39 cellular contexts compared by ENCODE assay signal in genomic region chr1:196808529-196809235, GRCh38. TPM values are rescaled to one million over a fixed set of nuclear protein-coding genes. Genes with fewer than 3 reads are reported as not detected.
"Had no signal": no experiment of that assay in that cellular context is flagged by ENCODE, and none has a peak within 500 bp of the region (broad histone marks: within the 10 kb centered on the region; RNA-seq: fewer than 3 reads in every experiment).

No MANE protein-coding gene starts in this region.

- H3K36me3 Mint-ChIP-seq: activated CD4-positive, alpha-beta memory T cell treated with anti-CD3 and anti-CD28 coated beads for 36 hours; activated naive CD4-positive, alpha-beta T cell treated with anti-CD3 and anti-CD28 coated beads, Interleukin-2, amount 10 ng/mL, durations not matched to agents 7 days and 5 days; activated naive CD4-positive, alpha-beta T cell treated with anti-CD3 and anti-CD28 coated beads, Interleukin-2, amount 50 U/mL, for 24 hours; activated naive CD8-positive, alpha-beta T cell; activated naive CD8-positive, alpha-beta T cell treated with anti-CD3 and anti-CD28 coated beads, Interleukin-2, amount 10 ng/mL, durations not matched to agents 7 days and 5 days; T-cell had no signal

- FAIRE-seq: astrocyte had no signal

- H3K4me1 ChIP-seq: body of pancreas, breast epithelium had no signal

- H3K27ac Mint-ChIP-seq: activated B cell treated with CpG ODN at 0.5 μM for 24 hours; activated CD4-positive, alpha-beta memory T cell treated with anti-CD3 and anti-CD28 coated beads for 36 hours; activated CD4-positive, alpha-beta T cell treated with anti-CD3 and anti-CD28 coated beads, Interleukin-2, amount 10 ng/mL, durations not matched to agents 24 days and 14 days; activated CD8-positive, alpha-beta T cell treated with anti-CD3 and anti-CD28 coated beads for 36 hours; activated naive CD4-positive, alpha-beta T cell treated with anti-CD3 and anti-CD28 coated beads, Interleukin-2, amount 10 ng/mL, durations not matched to agents 7 days and 5 days; activated naive CD4-positive, alpha-beta T cell treated with anti-CD3 and anti-CD28 coated beads, Interleukin-2, amount 50 U/mL, for 24 hours; activated naive CD8-positive, alpha-beta T cell; activated naive CD8-positive, alpha-beta T cell treated with anti-CD3 and anti-CD28 coated beads, Interleukin-2, amount 10 ng/mL, durations not matched to agents 7 days and 5 days; activated naive CD8-positive, alpha-beta T cell treated with anti-CD3 and anti-CD28 coated beads, Interleukin-2, amount 50 U/mL, for 24 hours; activated T-cell treated with anti-CD3 and anti-CD28 coated beads, Interleukin-2, amount 50 U/mL, for 72 hours; activated T-helper 1 cell treated with anti-CD3 and anti-CD28 coated beads, Interleukin-12 subunit alpha, Interleukin-12 subunit beta, Interleukin-2, Interleukin-4 antibody, amounts not matched to agents 30 ng/mL and 10 ng/mL and 1 ng/mL, durations not matched to agents 14 hours and 24 hours and 36 hours; activated T-helper 17 cell treated with anti-CD3 and anti-CD28 coated beads, Interleukin-2, amount 50 U/mL, for 72 hours; T-cell; T-helper 2 cell treated with Interferon-gamma antibody and Interleukin-4, amounts not matched to agents 5 μg/mL and 100 μg/mL, for 36 hours had no signal

- H3K4me3 Mint-ChIP-seq: activated B cell treated with CpG ODN at 0.5 μM for 24 hours; activated CD4-positive, alpha-beta memory T cell treated with anti-CD3 and anti-CD28 coated beads for 36 hours; activated CD4-positive, alpha-beta T cell treated with anti-CD3 and anti-CD28 coated beads, Interleukin-2, amount 10 ng/mL, durations not matched to agents 24 days and 14 days; activated CD8-positive, alpha-beta T cell treated with anti-CD3 and anti-CD28 coated beads for 36 hours; activated naive CD4-positive, alpha-beta T cell treated with anti-CD3 and anti-CD28 coated beads, Interleukin-2, amount 10 ng/mL, durations not matched to agents 7 days and 5 days; activated naive CD4-positive, alpha-beta T cell treated with anti-CD3 and anti-CD28 coated beads, Interleukin-2, amount 50 U/mL, for 24 hours; activated naive CD8-positive, alpha-beta T cell; activated naive CD8-positive, alpha-beta T cell treated with anti-CD3 and anti-CD28 coated beads, Interleukin-2, amount 10 ng/mL, durations not matched to agents 7 days and 5 days; activated naive CD8-positive, alpha-beta T cell treated with anti-CD3 and anti-CD28 coated beads, Interleukin-2, amount 50 U/mL, for 24 hours; activated T-cell treated with anti-CD3 and anti-CD28 coated beads, Interleukin-2, amount 50 U/mL, for 4 hours; activated T-cell treated with anti-CD3 and anti-CD28 coated beads, Interleukin-2, amount 50 U/mL, for 72 hours; activated T-helper 1 cell treated with anti-CD3 and anti-CD28 coated beads, Interleukin-12 subunit alpha, Interleukin-12 subunit beta, Interleukin-2, Interleukin-4 antibody, amounts not matched to agents 30 ng/mL and 10 ng/mL and 1 ng/mL, durations not matched to agents 14 hours and 24 hours and 36 hours; activated T-helper 17 cell treated with anti-CD3 and anti-CD28 coated beads, Interleukin-2, amount 50 U/mL, for 72 hours; T-cell; T-helper 2 cell treated with Interferon-gamma antibody and Interleukin-4, amounts not matched to agents 5 μg/mL and 100 μg/mL, for 36 hours had no signal

- DNase-seq: activated B cell treated with CpG ODN at 0.5 μM for 24 hours; activated CD4-positive, alpha-beta memory T cell treated with anti-CD3 and anti-CD28 coated beads for 36 hours; activated CD4-positive, alpha-beta T cell treated with anti-CD3 and anti-CD28 coated beads for 4 hours; activated CD4-positive, alpha-beta T cell treated with anti-CD3 and anti-CD28 coated beads, Interleukin-2, amount 10 ng/mL, durations not matched to agents 24 days and 14 days; activated CD4-positive, alpha-beta T cell treated with anti-CD3 and anti-CD28 coated beads, Interleukin-2, amount 50 U/mL, for 1 hour; activated CD4-positive, alpha-beta T cell treated with anti-CD3 and anti-CD28 coated beads, Interleukin-2, amount 50 U/mL, for 4 hours; activated CD4-positive, CD25-positive, alpha-beta regulatory T cell treated with anti-CD3 and anti-CD28 coated beads, Interleukin-2, amount 50 U/mL, for 72 hours; activated CD8-positive, alpha-beta memory T cell treated with anti-CD3 and anti-CD28 coated beads, Interleukin-2, amount 50 U/mL, for 4 hours; activated CD8-positive, alpha-beta T cell treated with anti-CD3 and anti-CD28 coated beads for 36 hours; activated effector memory CD4-positive, alpha-beta T cell treated with Interleukin-2 at 50 U/mL for 16 hours; activated gamma-delta T cell; activated naive CD4-positive, alpha-beta T cell treated with anti-CD3 and anti-CD28 coated beads, Interleukin-2, amount 10 ng/mL, durations not matched to agents 7 days and 5 days; activated naive CD4-positive, alpha-beta T cell treated with Interleukin-2 at 50 U/mL for 16 hours; activated naive CD8-positive, alpha-beta T cell treated with anti-CD3 and anti-CD28 coated beads, Interleukin-2, amount 10 ng/mL, durations not matched to agents 7 days and 5 days; activated naive CD8-positive, alpha-beta T cell treated with anti-CD3 and anti-CD28 coated beads, Interleukin-2, amount 50 U/mL, for 24 hours; activated T-cell treated with anti-CD3 and anti-CD28 coated beads for 4 hours; activated T-cell treated with anti-CD3 and anti-CD28 coated beads, Interleukin-2, amount 50 U/mL, for 1 hour; activated T-cell treated with anti-CD3 and anti-CD28 coated beads, Interleukin-2, amount 50 U/mL, for 4 hours; activated T-cell treated with anti-CD3 and anti-CD28 coated beads, Interleukin-2, amount 50 U/mL, for 72 hours; amygdala; anterior cingulate cortex; body of pancreas; brain microvascular endothelial cell; central memory CD4-positive, alpha-beta T cell; T-cell; T-helper 2 cell; T-helper 9 cell had no signal

- H3K4me3 ChIP-seq: body of pancreas, breast epithelium had no signal

- H3K4me1 Mint-ChIP-seq: activated B cell treated with CpG ODN at 0.5 μM for 24 hours; activated CD4-positive, alpha-beta T cell treated with anti-CD3 and anti-CD28 coated beads, Interleukin-2, amount 10 ng/mL, durations not matched to agents 24 days and 14 days; activated naive CD4-positive, alpha-beta T cell treated with anti-CD3 and anti-CD28 coated beads, Interleukin-2, amount 10 ng/mL, durations not matched to agents 7 days and 5 days; activated naive CD4-positive, alpha-beta T cell treated with anti-CD3 and anti-CD28 coated beads, Interleukin-2, amount 50 U/mL, for 24 hours; activated naive CD8-positive, alpha-beta T cell treated with anti-CD3 and anti-CD28 coated beads, Interleukin-2, amount 10 ng/mL, durations not matched to agents 7 days and 5 days; activated naive CD8-positive, alpha-beta T cell treated with anti-CD3 and anti-CD28 coated beads, Interleukin-2, amount 50 U/mL, for 24 hours; activated T-helper 17 cell treated with anti-CD3 and anti-CD28 coated beads, Interleukin-2, amount 50 U/mL, for 72 hours; T-cell had no signal

- H3K27me3 Mint-ChIP-seq: activated B cell treated with CpG ODN at 0.5 μM for 24 hours; activated CD4-positive, alpha-beta T cell treated with anti-CD3 and anti-CD28 coated beads, Interleukin-2, amount 10 ng/mL, durations not matched to agents 24 days and 14 days; activated CD8-positive, alpha-beta T cell treated with anti-CD3 and anti-CD28 coated beads for 36 hours; activated naive CD4-positive, alpha-beta T cell treated with anti-CD3 and anti-CD28 coated beads, Interleukin-2, amount 10 ng/mL, durations not matched to agents 7 days and 5 days; activated naive CD4-positive, alpha-beta T cell treated with anti-CD3 and anti-CD28 coated beads, Interleukin-2, amount 50 U/mL, for 24 hours; activated naive CD8-positive, alpha-beta T cell; activated naive CD8-positive, alpha-beta T cell treated with anti-CD3 and anti-CD28 coated beads, Interleukin-2, amount 10 ng/mL, durations not matched to agents 7 days and 5 days; activated naive CD8-positive, alpha-beta T cell treated with anti-CD3 and anti-CD28 coated beads, Interleukin-2, amount 50 U/mL, for 24 hours; activated T-helper 17 cell treated with anti-CD3 and anti-CD28 coated beads, Interleukin-2, amount 50 U/mL, for 72 hours; T-cell had no signal

- H3K27me3 ChIP-seq: body of pancreas, brain microvascular endothelial cell, breast epithelium had no signal

- H3K9me3 ChIP-seq: body of pancreas, breast epithelium had no signal

- H3K27ac ChIP-seq: body of pancreas, brain microvascular endothelial cell, breast epithelium, VCaP had no signal

- H3K9me3 Mint-ChIP-seq: activated B cell treated with CpG ODN at 0.5 μM for 24 hours; activated CD4-positive, alpha-beta memory T cell treated with anti-CD3 and anti-CD28 coated beads for 36 hours; activated CD4-positive, alpha-beta T cell treated with anti-CD3 and anti-CD28 coated beads, Interleukin-2, amount 10 ng/mL, durations not matched to agents 24 days and 14 days; activated CD8-positive, alpha-beta T cell treated with anti-CD3 and anti-CD28 coated beads for 36 hours; activated naive CD4-positive, alpha-beta T cell treated with anti-CD3 and anti-CD28 coated beads, Interleukin-2, amount 10 ng/mL, durations not matched to agents 7 days and 5 days; activated naive CD4-positive, alpha-beta T cell treated with anti-CD3 and anti-CD28 coated beads, Interleukin-2, amount 50 U/mL, for 24 hours; activated naive CD8-positive, alpha-beta T cell treated with anti-CD3 and anti-CD28 coated beads, Interleukin-2, amount 10 ng/mL, durations not matched to agents 7 days and 5 days; activated naive CD8-positive, alpha-beta T cell treated with anti-CD3 and anti-CD28 coated beads, Interleukin-2, amount 50 U/mL, for 24 hours; activated T-cell treated with anti-CD3 and anti-CD28 coated beads, Interleukin-2, amount 50 U/mL, for 4 hours; activated T-helper 1 cell treated with anti-CD3 and anti-CD28 coated beads, Interleukin-12 subunit alpha, Interleukin-12 subunit beta, Interleukin-2, Interleukin-4 antibody, amounts not matched to agents 30 ng/mL and 10 ng/mL and 1 ng/mL, durations not matched to agents 14 hours and 24 hours and 36 hours; activated T-helper 17 cell treated with anti-CD3 and anti-CD28 coated beads, Interleukin-2, amount 50 U/mL, for 72 hours; T-cell; T-helper 2 cell treated with Interferon-gamma antibody and Interleukin-4, amounts not matched to agents 5 μg/mL and 100 μg/mL, for 36 hours had no signal

- ATAC-seq: activated CD8-positive, alpha-beta T cell treated with anti-CD3 and anti-CD28 coated beads for 36 hours; activated naive CD8-positive, alpha-beta T cell treated with anti-CD3 and anti-CD28 coated beads, Interleukin-2, amount 50 U/mL, for 24 hours; activated T-cell treated with anti-CD3 and anti-CD28 coated beads, Interleukin-2, amount 50 U/mL, for 4 hours; activated T-cell treated with anti-CD3 and anti-CD28 coated beads, Interleukin-2, amount 50 U/mL, for 72 hours; activated T-helper 17 cell treated with anti-CD3 and anti-CD28 coated beads, Interleukin-2, amount 50 U/mL, for 72 hours; body of pancreas; T-cell had no signal

- H3K36me3 ChIP-seq: brain microvascular endothelial cell, breast epithelium had no signal

RNA-seq across cellular contexts. Expression of gene CFHR1, which starts 10.8 kb away (rescaled TPM):
- total RNA-seq: activated B cell treated with CpG ODN at 0.5 μM for 24 hours; activated CD4-positive, alpha-beta memory T cell treated with anti-CD3 and anti-CD28 coated beads for 36 hours; activated CD4-positive, alpha-beta T cell treated with anti-CD3 and anti-CD28 coated beads, Interleukin-2, amount 10 ng/mL, durations not matched to agents 24 days and 14 days; activated CD8-positive, alpha-beta memory T cell treated with anti-CD3 and anti-CD28 coated beads for 36 hours; activated CD8-positive, alpha-beta T cell treated with anti-CD3 and anti-CD28 coated beads for 36 hours; activated naive CD8-positive, alpha-beta T cell treated with anti-CD3 and anti-CD28 coated beads, Interleukin-2, amount 10 ng/mL, durations not matched to agents 7 days and 5 days; activated T-cell treated with anti-CD3 and anti-CD28 coated beads, Interleukin-2, amount 50 U/mL, for 72 hours; activated T-helper 1 cell treated with anti-CD3 and anti-CD28 coated beads, Interleukin-12 subunit alpha, Interleukin-12 subunit beta, Interleukin-2, Interleukin-4 antibody, amounts not matched to agents 30 ng/mL and 10 ng/mL and 1 ng/mL, durations not matched to agents 14 hours and 24 hours and 36 hours; body of pancreas; breast epithelium; cardiac septum; cerebellum; T-helper 1 cell treated with Interleukin-12 subunit alpha and Interleukin-12 subunit beta and Interleukin-4 antibody, amounts not matched to agents 30 ng/mL and 1 ng/mL, for 36 hours had no signal

RNA-seq across cellular contexts. Expression of gene CFHR3, which starts 34.0 kb away (rescaled TPM):
- total RNA-seq: activated B cell treated with CpG ODN at 0.5 μM for 24 hours; activated CD4-positive, alpha-beta memory T cell treated with anti-CD3 and anti-CD28 coated beads for 36 hours; activated CD4-positive, alpha-beta T cell treated with anti-CD3 and anti-CD28 coated beads, Interleukin-2, amount 10 ng/mL, durations not matched to agents 24 days and 14 days; activated CD8-positive, alpha-beta memory T cell treated with anti-CD3 and anti-CD28 coated beads for 36 hours; activated CD8-positive, alpha-beta T cell treated with anti-CD3 and anti-CD28 coated beads for 36 hours; activated naive CD8-positive, alpha-beta T cell treated with anti-CD3 and anti-CD28 coated beads, Interleukin-2, amount 10 ng/mL, durations not matched to agents 7 days and 5 days; activated T-cell treated with anti-CD3 and anti-CD28 coated beads, Interleukin-2, amount 50 U/mL, for 72 hours; activated T-helper 1 cell treated with anti-CD3 and anti-CD28 coated beads, Interleukin-12 subunit alpha, Interleukin-12 subunit beta, Interleukin-2, Interleukin-4 antibody, amounts not matched to agents 30 ng/mL and 10 ng/mL and 1 ng/mL, durations not matched to agents 14 hours and 24 hours and 36 hours; activated T-helper 17 cell treated with anti-CD3 and anti-CD28 coated beads, Interleukin-2, amount 50 U/mL, for 72 hours; astrocyte; body of pancreas; breast epithelium; cardiac septum; cerebellum; T-cell; T-helper 1 cell treated with Interleukin-12 subunit alpha and Interleukin-12 subunit beta and Interleukin-4 antibody, amounts not matched to agents 30 ng/mL and 1 ng/mL, for 36 hours had no signal
